Comparison of ENCODE assay signal across 8 cellular contexts in genomic region chr17:17783121-17783824, GRCh38. TPM values are rescaled to one million over a fixed set of nuclear protein-coding genes. Genes with fewer than 3 reads are reported as not detected.
DNase-seq lines count a peak whose midpoint lies in the region; ATAC-seq and TF ChIP-seq lines count a peak whose summit lies in the region.

No MANE protein-coding gene starts in this region.

- ATAC-seq in GM21576 (IDR thresholded peaks at IDR 0.05; ENCODE audit: unreplicated experiment) (no peak), HG03025 (IDR thresholded peaks at IDR 0.05; ENCODE audit: low FRiP score, unreplicated experiment) (no peak)

- H3K9ac ChIP-seq in Karpas-422 (ENCODE audit: low read length) (peak overlapping the region; percentile 79), mammary epithelial cell (ENCODE audit: insufficient read depth, low read length) (no peak overlapping the region)

- H3K4me1 ChIP-seq in Karpas-422 (ENCODE audit: low read length) = peaks cover 82% of the 10 kb centered on the region
- peaks cover 48% of the 10 kb centered on the region for H3K4me1 ChIP-seq in mammary epithelial cell (ENCODE audit: insufficient read depth, low read length)

- H3K27ac ChIP-seq in Karpas-422 (ENCODE audit: low read length) (peak overlapping the region; percentile 100), mammary epithelial cell (ENCODE audit: insufficient read depth, low read depth, low read length) (no peak overlapping the region)

- H3K79me2 ChIP-seq in Karpas-422 (ENCODE audit: low read length) (peaks cover 48% of the 10 kb centered on the region), mammary epithelial cell (ENCODE audit: insufficient read depth, low read length) (peaks cover 81% of the 10 kb centered on the region)

- H3K9me3 ChIP-seq in Karpas-422 (ENCODE audit: low read length) = no peaks in the 10 kb centered on the region
- no peaks in the 10 kb centered on the region for H3K9me3 ChIP-seq in mammary epithelial cell (replicated peaks; ENCODE audit: insufficient read depth, low read length)

- BruUV-seq in mammary epithelial cell (replicated peaks; lab: Mats Ljungman, UMichigan) = no TSS peak

- H2AFZ ChIP-seq in Karpas-422 (ENCODE audit: low read length) = no peak overlapping the region
- H2AFZ ChIP-seq in mammary epithelial cell (ENCODE audit: low read depth, low read length) = no peak overlapping the region

- WGBS in mammary epithelial cell (ENCODE audit: low coverage, missing lambda C conversion rate) = no CpG with 5 or more reads among the region's 74 CpGs

- H3K27me3 ChIP-seq in Karpas-422 (ENCODE audit: low read length) (no peaks in the 10 kb centered on the region), mammary epithelial cell (ENCODE audit: insufficient read depth, low read length) (no peaks in the 10 kb centered on the region)

- TF ChIP-seq CTCF in GM12874 (IDR thresholded peaks at IDR 0.05; ENCODE audit: insufficient read depth, low read depth, low read length) (peak; percentile 34; the same call in 1 of the 2 replicates), mammary epithelial cell (conservative IDR thresholded peaks at IDR 0.05 in 1 of 2, IDR thresholded peaks at IDR 0.05 in 1 of 2; ENCODE audit: extremely low read depth in 1 of 2, insufficient read depth in 1 of 2, low read depth in 1 of 2, low read length in 2 of 2) (peak in 1 of 2 donors; percentile 24)

- H3K4me2 ChIP-seq in Karpas-422 (ENCODE audit: low read depth, low read length, poor library complexity, severe bottlenecking) (peak overlapping the region; percentile 88), mammary epithelial cell (ENCODE audit: insufficient read depth, low read depth, low read length) (peak overlapping the region; percentile 88)

- no peaks in the 10 kb centered on the region for H3K36me3 ChIP-seq in Karpas-422 (ENCODE audit: insufficient read depth, low read length)
- no peaks in the 10 kb centered on the region for H3K36me3 ChIP-seq in mammary epithelial cell (ENCODE audit: insufficient read depth, low read length)

- DNase-seq in Karpas-422 (peak; percentile 98), T-helper 2 cell (peak; percentile 24 to 66 (median 46)), mammary epithelial cell (peak; percentile 50), kidney tubule cell (ENCODE audit: low spot score) (peak; percentile 37)
- DNase-seq in stimulated activated CD4-positive, alpha-beta T cell treated with anti-CD3 and anti-CD28 coated beads, Interleukin-15, amount 100 ng/mL, for 24 hours = peak; percentile 76

- no peaks in the 10 kb centered on the region for H3K9me2 ChIP-seq in Karpas-422 (replicated peaks; ENCODE audit: insufficient read depth, low read length)

- dilution Hi-C loops in mammary epithelial cell (cut with HindIII; ENCODE audit: low sequenced_read_pairs) = no loop called here

- H4K20me1 ChIP-seq in Karpas-422 (ENCODE audit: insufficient read depth, low read depth, low read length) (no peaks in the 10 kb centered on the region; the same call in 1 of the 2 replicates), mammary epithelial cell (ENCODE audit: insufficient read depth, low read length) (peaks cover 9% of the 10 kb centered on the region)

- H3K4me3 ChIP-seq in Karpas-422 (ENCODE audit: low read length) (peak overlapping the region; percentile 66), mammary epithelial cell (replicated peaks in 1 of 3; ENCODE audit: insufficient read depth in 1 of 3, low read depth in 2 of 3, low read length in 3 of 3) (peak overlapping the region in 2 of 3 experiments; percentile 30 to 44)

- in situ Hi-C loops in mammary epithelial cell (cut with MboI; ENCODE audit: low sequenced_read_pairs in 2 of 2) = loop anchor here in 1 of 2 donors (25.0 kb wide), 1 partner anchor 421 kb away; no protein-coding TSS in a partner anchor

- intact Hi-C loops in mammary epithelial cell (cut with micrococcal nuclease) = no loop called here

- CTCF ChIA-PET in mammary epithelial cell (lab: Charles Lee; ENCODE audit: low non-redundant PET) = no interaction called here

RNA-seq across cellular contexts. Expression of gene SREBF1, which starts 53.5 kb away (rescaled TPM):
- total RNA-seq in Karpas-422 (2014; rRNA removed; shearing (Covaris generic); ENCODE audit: low replicate concordance) = 52.0 and 103 TPM in 2 replicates
- 100 to 1,000 TPM; 109 to 173 TPM for total RNA-seq in mammary epithelial cell
- 71.5 TPM for polyA plus RNA-seq in mammary epithelial cell
- polyA minus RNA-seq in mammary epithelial cell = 152 TPM

Comparison
In these comparisons a context has a peak if more than half of its experiments do, and no peak if none do; other contexts are left out.
1. DNase-seq: peak in every context shown above with its lines; median percentile 98 in Karpas-422; 76 in stimulated activated CD4-positive, alpha-beta T cell treated with anti-CD3 and anti-CD28 coated beads, Interleukin-15, amount 100 ng/mL, for 24 hours; 50 in mammary epithelial cell; 46 in T-helper 2 cell; 37 in kidney tubule cell.